ENCODE assay signal across 2 cellular contexts in genomic region chr22:29240510-29240909, GRCh38. TPM values are rescaled to one million over a fixed set of nuclear protein-coding genes. Genes with fewer than 3 reads are reported as not detected.
"Had no signal": no experiment of that assay in that cellular context is flagged by ENCODE, and none has a peak within 500 bp of the region (broad histone marks: within the 10 kb centered on the region; RNA-seq: fewer than 3 reads in every experiment).

No MANE protein-coding gene starts in this region.

RNA-seq across cellular contexts. Expression of gene EMID1, which starts 34.8 kb away (rescaled TPM):
- total RNA-seq: activated CD8-positive, alpha-beta T cell treated with anti-CD3 and anti-CD28 coated beads, Interleukin-2, amount 10 ng/mL, durations not matched to agents 7 days and 5 days; activated naive CD8-positive, alpha-beta T cell treated with anti-CD3 and anti-CD28 coated beads, Interleukin-2, amount 10 ng/mL, durations not matched to agents 7 days and 5 days had no signal
